Comparison of ENCODE assay signal across 29 cellular contexts in the genomic region with DNA sequence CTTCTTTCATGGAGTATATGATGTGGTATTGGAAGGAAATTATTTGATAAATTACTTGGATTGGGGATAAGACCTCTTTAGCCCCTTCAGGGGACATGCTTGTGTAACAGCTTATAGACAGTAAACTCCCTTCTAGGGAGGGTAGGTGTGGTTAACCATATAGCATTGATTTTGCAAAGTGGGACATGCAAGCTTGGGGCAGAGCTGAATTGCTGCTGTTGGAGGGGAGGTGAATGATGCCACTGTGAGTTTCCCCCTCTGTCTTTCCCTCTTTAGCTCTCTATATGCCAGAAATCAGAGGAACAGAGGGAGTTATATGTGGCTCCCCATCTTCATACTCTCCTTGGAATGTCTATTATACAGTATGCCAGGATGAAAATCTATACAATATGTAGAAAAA.
"Had no signal": no experiment of that assay in that cellular context is flagged by ENCODE, and none has a peak within 500 bp of the region (broad histone marks: within the 10 kb centered on the region; RNA-seq: fewer than 3 reads in every experiment).

No MANE protein-coding gene starts in this region.

- ATAC-seq: stimulated activated effector memory CD8-positive, alpha-beta T cell treated with anti-CD3 and anti-CD28 coated beads, Interleukin-12 subunit alpha, Interleukin-12 subunit beta, amount 100 ng/mL, for 72 hours; stimulated activated memory B cell treated with anti-CD40 and anti-IgM and Interleukin-4, amounts not matched to agents 10 μg/mL and 1 μg/mL and 100 μg/mL, for 72 hours; stimulated activated naive B cell treated with anti-CD40 and anti-IgM and Interleukin-4, amounts not matched to agents 10 μg/mL and 1 μg/mL and 100 μg/mL, for 72 hours; stimulated activated naive CD8-positive, alpha-beta T cell treated with anti-CD3 and anti-CD28 coated beads, Interleukin-15, amount 100 ng/mL, for 72 hours; stimulated activated naive CD8-positive, alpha-beta T cell treated with anti-CD3 and anti-CD28 coated beads, Interleukin-15, Interleukin-2, amounts not matched to agents 100 U/mL and 50 U/mL, for 24 hours; upper lobe of right lung had no signal

- H3K4me3 ChIP-seq: stomach, suprapubic skin, testis, thoracic aorta, thyroid gland, tibial artery, tibial nerve, transverse colon, upper lobe of left lung, upper lobe of right lung, uterus, vagina had no signal

- H3K4me1 Mint-ChIP-seq: stimulated activated effector memory CD8-positive, alpha-beta T cell treated with anti-CD3 and anti-CD28 coated beads, Interleukin-12 subunit alpha, Interleukin-12 subunit beta, amount 100 ng/mL, for 72 hours; stimulated activated memory B cell treated with anti-CD40 and anti-IgM and Interleukin-4, amounts not matched to agents 10 μg/mL and 1 μg/mL and 100 μg/mL, for 72 hours; stimulated activated naive CD8-positive, alpha-beta T cell treated with anti-CD3 and anti-CD28 coated beads, Interleukin-15, amount 100 ng/mL, for 72 hours had no signal

- DNase-seq: stimulated activated CD4-positive, alpha-beta T cell treated with anti-CD3 and anti-CD28 coated beads, Interleukin-2, amount 100 ng/mL, for 48 hours; stimulated activated CD4-positive, alpha-beta T cell treated with anti-CD3 and anti-CD28 coated beads, Interleukin-4, amount 100 ng/mL, for 1 hour; stimulated activated CD4-positive, alpha-beta T cell treated with anti-CD3 and anti-CD28 coated beads, Interleukin-4, amount 100 ng/mL, for 24 hours; stimulated activated CD4-positive, alpha-beta T cell treated with anti-CD3 and anti-CD28 coated beads, Interleukin-4, amount 100 ng/mL, for 4 hours; stimulated activated CD8-positive, alpha-beta memory T cell treated with anti-CD3 and anti-CD28 coated beads, Interleukin-4, amount 100 ng/mL, for 48 hours; stimulated activated naive B cell treated with anti-CD40 and anti-IgM and Interleukin-4, amounts not matched to agents 10 μg/mL and 1 μg/mL and 100 μg/mL, for 72 hours; stimulated activated naive CD4-positive, alpha-beta T cell; stimulated activated naive CD4-positive, alpha-beta T cell treated with Interleukin-2 at 50 U/mL for 16 hours; stimulated activated naive CD8-positive, alpha-beta T cell treated with anti-CD3 and anti-CD28 coated beads, Interleukin-15, amount 100 ng/mL, for 72 hours; stimulated activated naive CD8-positive, alpha-beta T cell treated with anti-CD3 and anti-CD28 coated beads, Interleukin-15, Interleukin-2, amounts not matched to agents 100 U/mL and 50 U/mL, for 24 hours; stomach; substantia nigra; testis; thyroid gland; tibial artery; transverse colon; trophoblast cell; upper lobe of left lung; upper lobe of right lung; uterus had no signal

- H3K4me1 ChIP-seq: stomach, suprapubic skin, testis, thyroid gland, tibial artery, tibial nerve, transverse colon, upper lobe of left lung, upper lobe of right lung, uterus, vagina had no signal

- H3K27ac Mint-ChIP-seq: stimulated activated effector memory CD8-positive, alpha-beta T cell treated with anti-CD3 and anti-CD28 coated beads, Interleukin-12 subunit alpha, Interleukin-12 subunit beta, amount 100 ng/mL, for 72 hours; stimulated activated memory B cell treated with anti-CD40 and anti-IgM and Interleukin-4, amounts not matched to agents 10 μg/mL and 1 μg/mL and 100 μg/mL, for 72 hours; stimulated activated naive B cell treated with anti-CD40 and anti-IgM and Interleukin-4, amounts not matched to agents 10 μg/mL and 1 μg/mL and 100 μg/mL, for 72 hours; stimulated activated naive CD8-positive, alpha-beta T cell treated with anti-CD3 and anti-CD28 coated beads, Interleukin-15, amount 100 ng/mL, for 72 hours; stimulated activated naive CD8-positive, alpha-beta T cell treated with anti-CD3 and anti-CD28 coated beads, Interleukin-15, Interleukin-2, amounts not matched to agents 100 ng/mL and 50 ng/mL, for 24 hours; type B pancreatic cell had no signal

- H3K4me3 Mint-ChIP-seq: stimulated activated effector memory CD8-positive, alpha-beta T cell treated with anti-CD3 and anti-CD28 coated beads, Interleukin-12 subunit alpha, Interleukin-12 subunit beta, amount 100 ng/mL, for 72 hours; stimulated activated memory B cell treated with anti-CD40 and anti-IgM and Interleukin-4, amounts not matched to agents 10 μg/mL and 1 μg/mL and 100 μg/mL, for 72 hours; stimulated activated naive B cell treated with anti-CD40 and anti-IgM and Interleukin-4, amounts not matched to agents 10 μg/mL and 1 μg/mL and 100 μg/mL, for 72 hours; stimulated activated naive CD8-positive, alpha-beta T cell treated with anti-CD3 and anti-CD28 coated beads, Interleukin-15, amount 100 ng/mL, for 72 hours; stimulated activated naive CD8-positive, alpha-beta T cell treated with anti-CD3 and anti-CD28 coated beads, Interleukin-15, Interleukin-2, amounts not matched to agents 100 ng/mL and 50 ng/mL, for 24 hours; type B pancreatic cell had no signal

- H3K27ac ChIP-seq: stomach, suprapubic skin, testis, thoracic aorta, thyroid gland, tibial artery, tibial nerve, transverse colon, upper lobe of left lung, upper lobe of right lung, uterus, vagina had no signal

- FAIRE-seq: urothelium cell line had no signal

- H3K9me3 ChIP-seq: testis, thoracic aorta, thyroid gland, transverse colon, upper lobe of right lung, uterus, vagina had no signal

- H3K36me3 ChIP-seq: suprapubic skin, thoracic aorta, thyroid gland, transverse colon, upper lobe of left lung, upper lobe of right lung, uterus, vagina had no signal

- H3K27me3 Mint-ChIP-seq: stimulated activated memory B cell treated with anti-CD40 and anti-IgM and Interleukin-4, amounts not matched to agents 10 μg/mL and 1 μg/mL and 100 μg/mL, for 72 hours; stimulated activated naive CD8-positive, alpha-beta T cell treated with anti-CD3 and anti-CD28 coated beads, Interleukin-15, amount 100 ng/mL, for 72 hours; stimulated activated naive CD8-positive, alpha-beta T cell treated with anti-CD3 and anti-CD28 coated beads, Interleukin-15, Interleukin-2, amounts not matched to agents 100 ng/mL and 50 ng/mL, for 24 hours had no signal

- H3K36me3 Mint-ChIP-seq: stimulated activated memory B cell treated with anti-CD40 and anti-IgM and Interleukin-4, amounts not matched to agents 10 μg/mL and 1 μg/mL and 100 μg/mL, for 72 hours; stimulated activated naive B cell treated with anti-CD40 and anti-IgM and Interleukin-4, amounts not matched to agents 10 μg/mL and 1 μg/mL and 100 μg/mL, for 72 hours; type B pancreatic cell had no signal

- H3K27me3 ChIP-seq: stomach, suprapubic skin, testis, thyroid gland, tibial artery, tibial nerve, transverse colon, upper lobe of left lung, upper lobe of right lung, uterus, vagina had no signal
